Comparison of ENCODE assay signal across 1 cellular context in genomic region chr1:212477680-212478466, GRCh38.
TF ChIP-seq lines count a peak whose summit lies in the region.

No MANE protein-coding gene starts in this region.

TF ChIP-seq in GM23338, 12 proteins besides CTCF, POLR2A, EP300 and RAD21 (continued from another document):
- TF ChIP-seq ZNF462 (CRISPR knock-in tag; IDR thresholded peaks at IDR 0.05) = no peak
- no peak for TF ChIP-seq NANOG (IDR thresholded peaks at IDR 0.05; ENCODE audit: borderline replicate concordance)
